Comparison of ENCODE assay signal across 11 cellular contexts in the genomic region with DNA sequence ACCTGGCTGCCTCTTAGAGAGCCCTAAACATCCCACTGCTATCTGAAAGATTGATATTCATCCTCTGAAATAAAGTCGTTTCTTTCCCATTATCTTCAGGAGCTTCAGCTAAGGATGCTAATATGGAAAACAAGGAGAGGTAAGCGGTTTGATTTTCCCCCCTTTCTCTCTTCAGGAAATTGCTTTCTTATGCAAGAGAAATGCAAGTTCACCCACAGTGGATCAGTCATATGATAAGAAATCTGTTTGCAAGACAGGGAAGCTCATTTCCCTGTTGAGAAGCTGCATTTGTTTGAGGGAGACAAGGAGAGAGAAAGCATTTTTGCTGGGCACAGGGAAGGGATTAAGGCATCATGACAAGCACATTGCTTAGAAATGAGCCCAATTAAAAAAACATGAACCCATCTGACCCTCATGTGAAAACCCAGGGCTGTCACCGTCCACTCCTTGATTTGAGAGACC. TPM values are rescaled to one million over a fixed set of nuclear protein-coding genes. Genes with fewer than 3 reads are reported as not detected.
DNase-seq lines count a peak whose midpoint lies in the region; ATAC-seq, FAIRE-seq and TF ChIP-seq lines count a peak whose summit lies in the region.
"Had no signal": no experiment of that assay in that cellular context is flagged by ENCODE, and none has a peak within 500 bp of the region (broad histone marks: within the 10 kb centered on the region; RNA-seq: fewer than 3 reads in every experiment).

No MANE protein-coding gene starts in this region.

- BruUV-seq in K562 (replicated peaks; lab: Mats Ljungman, UMichigan), result no TSS peak

- no peak for TF ChIP-seq CTCF in K562 (IDR thresholded peaks at IDR 0.05 in 2 of 3, conservative IDR thresholded peaks at IDR 0.05 in 1 of 3; ENCODE audit: insufficient read depth in 2 of 3, low read depth in 1 of 3, low read length in 3 of 3)

- H3K79me1 ChIP-seq in trophoblast cell (ENCODE audit: low read length), result no peaks in the 10 kb centered on the region

- H4K20me1 ChIP-seq in GM23248 (ENCODE audit: insufficient read depth) (no peaks in the 10 kb centered on the region), K562 (replicated peaks; ENCODE audit: control insufficient read depth, insufficient read depth, low read length) (no peaks in the 10 kb centered on the region)

- H2BK5ac ChIP-seq in trophoblast cell (ENCODE audit: low read depth, low read length, poor library complexity), result no peak overlapping the region

- peak; percentile 46 for FAIRE-seq in K562 (lab: Jason Lieb, UNC)

- H3K9me3 ChIP-seq in GM23248 (ENCODE audit: low read depth), result no peaks in the 10 kb centered on the region
- no peaks in the 10 kb centered on the region for H3K9me3 ChIP-seq in K562 (replicated peaks; ENCODE audit: control insufficient read depth, insufficient read depth, low read depth, low read length)
- peaks cover 4% of the 10 kb centered on the region for H3K9me3 ChIP-seq in trophoblast cell (ENCODE audit: insufficient read depth, low read depth, low read length)

- no peak overlapping the region for H3K23ac ChIP-seq in trophoblast cell (ENCODE audit: low read length)

- no peak overlapping the region for H3K18ac ChIP-seq in trophoblast cell (ENCODE audit: low read length)

- ATAC-seq in K562, result peak; percentile 51
- no peak for ATAC-seq in HG02981 (IDR thresholded peaks at IDR 0.05; ENCODE audit: unreplicated experiment)

- no peaks in the 10 kb centered on the region for H3K79me2 ChIP-seq in GM23248 (ENCODE audit: insufficient read depth)
- H3K79me2 ChIP-seq in K562 (ENCODE audit: control insufficient read depth, insufficient read depth, low read length), result no peaks in the 10 kb centered on the region
- H3K79me2 ChIP-seq in trophoblast cell (ENCODE audit: control insufficient read depth, insufficient read depth, low read length, poor library complexity), result no peaks in the 10 kb centered on the region

- H3K4me2 ChIP-seq in GM23248 (ENCODE audit: unreplicated experiment) (peak overlapping the region; percentile 50), K562 (ENCODE audit: insufficient read depth, low read length) (no peak overlapping the region), trophoblast cell (ENCODE audit: low read length) (no peak overlapping the region)

- H3K27ac ChIP-seq in GM23248 (no peak overlapping the region), K562 (ENCODE audit: extremely low read depth, low read depth, low read length) (no peak overlapping the region), substantia nigra (ENCODE audit: low read depth, low read length, poor library complexity, severe bottlenecking) (peak overlapping the region; percentile 74), trophoblast cell (ENCODE audit: low read depth, low read length) (no peak overlapping the region)

- intact Hi-C loops in K562 (cut with micrococcal nuclease), result no loop called here

- POLR2A ChIA-PET in K562 (lab: Yijun Ruan, JAX), result interaction anchor here (0.8 to 2.0 kb wide), 11 partner anchors 9 to 897 kb away, joined by 3 to 9 read pairs (median 3); no protein-coding TSS in a partner anchor

- H4K8ac ChIP-seq in trophoblast cell (ENCODE audit: low read depth, low read length), result no peak overlapping the region

- H2AFZ ChIP-seq in GM23248 (peak overlapping the region; percentile 44; the same call in 1 of the 2 replicates), K562 (ENCODE audit: low read depth, low read length) (no peak overlapping the region), trophoblast cell (ENCODE audit: insufficient read depth, low read length, poor library complexity) (no peak overlapping the region)

- TF ChIP-seq RAD21 in K562 (CRISPR knock-in tag; conservative IDR thresholded peaks at IDR 0.05 in 1 of 2, IDR thresholded peaks at IDR 0.05 in 1 of 2), result peak in 1 of 2 experiments; percentile 27; a peak in 2 of 4 replicates

- H3K27me3 ChIP-seq in GM23248 (replicated peaks; ENCODE audit: insufficient read depth) (peaks cover 5% of the 10 kb centered on the region; the same call in 1 of the 2 replicates), K562 (ENCODE audit: control insufficient read depth in 2 of 2, insufficient read depth in 2 of 2, low read length in 2 of 2) (no peaks in the 10 kb centered on the region), trophoblast cell (ENCODE audit: insufficient read depth, low read length) (no peaks in the 10 kb centered on the region)

- DNase-seq in GM23248 (peak; percentile 57), K562 (ENCODE audit: extremely low read depth in 1 of 4, low spot score in 3 of 4) (no peak), inferior parietal cortex (ENCODE audit: extremely low spot score) (peak; percentile 49), substantia nigra (lab: John Stamatoyannopoulos, UW) (no peak), trophoblast cell (no peak), NCI-H2171 treated with DMSO at 0.1 percent for 48 hours (lab: John Stamatoyannopoulos, UW) (no peak)
- DNase-seq in central memory CD4-positive, alpha-beta T cell, result no peak
- DNase-seq: activated CD4-positive, alpha-beta T cell treated with anti-CD3 and anti-CD28 coated beads, Interleukin-2, amount 10 ng/mL, durations not matched to agents 24 days and 14 days; activated naive CD4-positive, alpha-beta T cell; DMS79 had no signal

- WGBS in GM23248 (ENCODE audit: low coverage in 1 of 2, low lambda C conversion rate in 2 of 2, missing lambda C conversion rate in 2 of 2), 2 experiments, result 26 to 27% methylated on average over 3 of the region's 3 CpGs
- WGBS in K562 (ENCODE audit: insufficient coverage, low coverage, missing lambda C conversion rate), result 19% methylated on average over 3 of the region's 3 CpGs
- WGBS in trophoblast cell (ENCODE audit: extremely low coverage, insufficient coverage, insufficient read length), result no CpG with 5 or more reads among the region's 3 CpGs

- H4K91ac ChIP-seq in trophoblast cell (ENCODE audit: low read depth, low read length), result no peak overlapping the region

- no peak overlapping the region for H3K14ac ChIP-seq in trophoblast cell (ENCODE audit: low read length)

- H3K4me1 ChIP-seq in GM23248 (ENCODE audit: insufficient read depth) (peaks cover 12% of the 10 kb centered on the region), K562 (replicated peaks in 1 of 2; ENCODE audit: control insufficient read depth in 2 of 2, insufficient read depth in 2 of 2, low read length in 2 of 2) (peaks cover 8 to 17% of the 10 kb centered on the region in 2 experiments; a peak in 4 of 5 replicates), trophoblast cell (ENCODE audit: control insufficient read depth in 1 of 2, insufficient read depth in 2 of 2, low read length in 2 of 2) (no peaks in the 10 kb centered on the region)

- H3K4me3 ChIP-seq in GM23248, result peak overlapping the region; percentile 26; the same call in 1 of the 2 replicates
- H3K4me3 ChIP-seq in K562, result no peak overlapping the region
- H3K4me3 ChIP-seq in trophoblast cell (ENCODE audit: low read depth, low read length), result no peak overlapping the region

- H4K12ac ChIP-seq in trophoblast cell (ENCODE audit: low read depth, low read length), result no peak overlapping the region

- TF ChIP-seq EP300 in K562 (IDR thresholded peaks at IDR 0.05; ENCODE audit: low read length), result peak; percentile 87

- TF ChIP-seq POLR2A in K562 (conservative IDR thresholded peaks at IDR 0.05), result no peak

- H3K36me3 ChIP-seq in GM23248 (ENCODE audit: low read depth), result no peaks in the 10 kb centered on the region
- no peaks in the 10 kb centered on the region for H3K36me3 ChIP-seq in K562 (ENCODE audit: control insufficient read depth, insufficient read depth, low read length)
- no peaks in the 10 kb centered on the region for H3K36me3 ChIP-seq in trophoblast cell (ENCODE audit: control insufficient read depth in 1 of 2, insufficient read depth in 2 of 2, low read length in 2 of 2)

- no peaks in the 10 kb centered on the region for H3K9me1 ChIP-seq in K562 (ENCODE audit: control insufficient read depth, insufficient read depth, low read length)

- H2BK120ac ChIP-seq in trophoblast cell (ENCODE audit: insufficient read depth, low read length, poor library complexity), result no peak overlapping the region

- CTCF ChIA-PET in K562 (lab: Yijun Ruan, JAX; ENCODE audit: low intra/inter-chr PET ratio), result no interaction called here

- H2BK12ac ChIP-seq in trophoblast cell (ENCODE audit: low read length), result no peak overlapping the region

- H3K9ac ChIP-seq in GM23248 (no peak overlapping the region), K562 (ENCODE audit: insufficient read depth in 1 of 2, low read depth in 2 of 2, low read length in 2 of 2) (no peak overlapping the region), trophoblast cell (ENCODE audit: low read length) (no peak overlapping the region)

- H2AK5ac ChIP-seq in trophoblast cell (ENCODE audit: low read length), result no peak overlapping the region

- H3K9me2 ChIP-seq in GM23248 (ENCODE audit: insufficient read depth), result no peaks in the 10 kb centered on the region

- H3F3A ChIP-seq in GM23248 (ENCODE audit: insufficient read depth), result peaks cover 8% of the 10 kb centered on the region; the same call in 1 of the 2 replicates

- no peak overlapping the region for H3K4ac ChIP-seq in trophoblast cell (ENCODE audit: low read depth, low read length)

- in situ Hi-C loops in GM23248 (cut with MboI) (no loop called here), K562 (cut with MboI) (no loop called here)

TF ChIP-seq in K562, 482 proteins besides CTCF, POLR2A, EP300 and RAD21 (continues in another document):
- TF ChIP-seq GTF2E2 (tag; IDR thresholded peaks at IDR 0.05) (0 out of 2 replicates have a peak, but pooled peaks have one; percentile 63), BACH1 (tag; IDR thresholded peaks at IDR 0.05) (no peak; the same call in 1 of the 2 replicates)

RNA-seq across cellular contexts. Expression of a gene that starts 53.7 kb away (rescaled TPM):
- total RNA-seq in GM23248 (2014; rRNA removed; shearing (Covaris generic)), result 48.1 and 51.4 TPM in 2 replicates
- 64.3 and 66.1 TPM in 2 replicates for polyA plus RNA-seq in GM23248 (2016; fragmentation: Nextera tagmentation; extraction: Ambion mirVana)
- 16.7 and 29.4 TPM in 2 replicates for total RNA-seq in K562 (2011; cell fraction: chromatin; rRNA removed; ENCODE audit: low replicate concordance)
- total RNA-seq in K562 (2011; cell fraction: nucleolus; rRNA removed), result 12.8 and 14.3 TPM in 2 replicates
- total RNA-seq in K562 (2011; cell fraction: nucleoplasm; rRNA removed), result 20.2 and 24.8 TPM in 2 replicates
- total RNA-seq in K562 (2014; rRNA removed), result 19.3 and 20.3 TPM in 2 replicates
- total RNA-seq in K562 (2014; rRNA removed; fragmentation: Illumina TruSeq; extraction: Trizol), result 20.2 and 22.6 TPM in 2 replicates
- total RNA-seq in K562 (2015; rRNA removed; fragmentation: Illumina TruSeq; extraction: Trizol), result 31.1 and 31.5 TPM in 2 replicates
- total RNA-seq in K562 (2021), result 17.9 and 22.0 TPM in 2 replicates
- polyA plus RNA-seq in K562 (2011; rRNA removed), result 31.6 and 35.6 TPM in 2 replicates
- polyA plus RNA-seq in K562 (2011; cell fraction: cytosol; rRNA removed), result 12.4 and 22.2 TPM in 2 replicates
- polyA plus RNA-seq in K562 (2011; cell fraction: nucleus; rRNA removed), result 56.7 and 79.6 TPM in 2 replicates
- 18.4 and 19.0 TPM in 2 replicates for polyA plus RNA-seq in K562 (2012)
- 22.0 and 24.6 TPM in 2 replicates for polyA plus RNA-seq in K562 (2014; fragmentation: Illumina TruSeq; extraction: Trizol)
- 10 to 100 TPM; 10.1 to 10.8 TPM for polyA plus RNA-seq in K562 (2014; fragmentation: Nextera tagmentation; extraction: Ambion mirVana)
- 23.8 and 26.7 TPM in 2 replicates for polyA plus RNA-seq in K562 (2014; rRNA removed)
- 29.3 and 39.7 TPM in 2 replicates for polyA minus RNA-seq in K562 (2011; rRNA and poly(A)+ RNA removed)
- 8.3 and 10.8 TPM in 2 replicates for polyA minus RNA-seq in K562 (2011; cell fraction: cytosol; rRNA and poly(A)+ RNA removed)
- 14.5 and 37.8 TPM in 2 replicates for polyA minus RNA-seq in K562 (2011; cell fraction: nucleus; rRNA and poly(A)+ RNA removed)
- 58.2 and 60.5 TPM in 2 replicates for polyA plus RNA-seq in trophoblast cell (2013)

Comparison
In these comparisons a context has a peak if more than half of its experiments do, and no peak if none do; other contexts are left out.
1. DNase-seq: peak in GM23248 (single experiment) and inferior parietal cortex (single experiment); none in K562 (0 of 4), substantia nigra (0 of 49), central memory CD4-positive, alpha-beta T cell (single experiment), trophoblast cell (0 of 2) and NCI-H2171 treated with DMSO at 0.1 percent for 48 hours (single experiment).